8 cellular contexts compared by ENCODE assay signal in genomic region chr11:77191823-77192495, GRCh38.
DNase-seq lines count a peak whose midpoint lies in the region; ATAC-seq and TF ChIP-seq lines count a peak whose summit lies in the region.

No MANE protein-coding gene starts in this region.

- H3K4me1 Mint-ChIP-seq in activated T-helper 2 cell treated with anti-CD3 and anti-CD28 coated beads, Interferon-gamma antibody, Interleukin-2, Interleukin-4, amounts not matched to agents 10 μg/mL and 5 μg/mL and 100 μg/mL, durations not matched to agents 14 hours and 24 hours and 36 hours (ENCODE audit: low read depth): no peaks in the 10 kb centered on the region

- H3K36me3 ChIP-seq in GM23248 (ENCODE audit: low read depth): no peaks in the 10 kb centered on the region
- no peaks in the 10 kb centered on the region for H3K36me3 ChIP-seq in OCI-LY1 (ENCODE audit: insufficient read depth, low read length)
- H3K36me3 ChIP-seq in gastroesophageal sphincter: peaks cover 0 to 9% of the 10 kb centered on the region in 2 donors

- H3K27me3 ChIP-seq in GM23248 (replicated peaks; ENCODE audit: insufficient read depth): no peaks in the 10 kb centered on the region
- H3K27me3 ChIP-seq in OCI-LY1 (ENCODE audit: insufficient read depth, low read length): no peaks in the 10 kb centered on the region
- H3K27me3 ChIP-seq in gastroesophageal sphincter: peaks cover 14% of the 10 kb centered on the region

- no peaks in the 10 kb centered on the region for H3K9me2 ChIP-seq in GM23248 (ENCODE audit: insufficient read depth)
- no peaks in the 10 kb centered on the region for H3K9me2 ChIP-seq in OCI-LY1 (ENCODE audit: low read depth, low read length)

- H3F3A ChIP-seq in GM23248 (ENCODE audit: insufficient read depth) (no peaks in the 10 kb centered on the region), OCI-LY1 (ENCODE audit: insufficient read depth, low read length) (no peaks in the 10 kb centered on the region)

- H3K9ac ChIP-seq in GM23248 (no peak overlapping the region), OCI-LY1 (ENCODE audit: low read length) (no peak overlapping the region)

- H3K79me2 ChIP-seq in GM23248 (ENCODE audit: insufficient read depth): no peaks in the 10 kb centered on the region
- H3K79me2 ChIP-seq in OCI-LY1 (ENCODE audit: insufficient read depth, low read length): no peaks in the 10 kb centered on the region

- DNase-seq in AG09309 (ENCODE audit: low read depth) (no peak), GM23248 (peak; percentile 71), left ventricle myocardium superior (peak; percentile 48), SKM-1 treated with dmso at 0.1 percent for 144 hours (lab: John Stamatoyannopoulos, UW; ENCODE audit: unreplicated experiment) (no peak)
- DNase-seq in activated T-helper 2 cell treated with anti-CD3 and anti-CD28 coated beads, Interferon-gamma antibody, Interleukin-2, Interleukin-4, amounts not matched to agents 10 μg/mL and 5 μg/mL and 100 μg/mL, durations not matched to agents 14 hours and 24 hours and 36 hours (ENCODE audit: low spot score): peak; percentile 30
- peak; percentile 61 to 68 for DNase-seq in stimulated activated CD4-positive, alpha-beta T cell treated with anti-CD3 and anti-CD28 coated beads, Interleukin-2, amount 100 ng/mL, for 24 hours

- H3K4me1 ChIP-seq in GM23248 (ENCODE audit: insufficient read depth) (no peaks in the 10 kb centered on the region), OCI-LY1 (ENCODE audit: insufficient read depth, low read length, severe bottlenecking) (no peaks in the 10 kb centered on the region), gastroesophageal sphincter (no peaks in the 10 kb centered on the region)

- H3K9me3 ChIP-seq in GM23248 (ENCODE audit: low read depth) (no peaks in the 10 kb centered on the region), OCI-LY1 (ENCODE audit: low read length) (no peaks in the 10 kb centered on the region), gastroesophageal sphincter (no peaks in the 10 kb centered on the region)

- H3K4me3 Mint-ChIP-seq in activated T-helper 2 cell treated with anti-CD3 and anti-CD28 coated beads, Interferon-gamma antibody, Interleukin-2, Interleukin-4, amounts not matched to agents 10 μg/mL and 5 μg/mL and 100 μg/mL, durations not matched to agents 14 hours and 24 hours and 36 hours (ENCODE audit: low read depth): no peak overlapping the region

- intact Hi-C loops in activated T-helper 2 cell treated with anti-CD3 and anti-CD28 coated beads, Interferon-gamma antibody, Interleukin-2, Interleukin-4, amounts not matched to agents 10 μg/mL and 5 μg/mL and 100 μg/mL, durations not matched to agents 14 hours and 24 hours and 36 hours (cut with micrococcal nuclease): loop anchor here (5.0 kb wide), 1 partner anchor 355 kb away; no protein-coding TSS in a partner anchor
- intact Hi-C loops in left ventricle myocardium superior (cut with micrococcal nuclease): no loop called here

- H4K20me1 ChIP-seq in GM23248 (ENCODE audit: insufficient read depth) (no peaks in the 10 kb centered on the region), OCI-LY1 (ENCODE audit: insufficient read depth, low read length) (no peaks in the 10 kb centered on the region)

- 20% methylated on average over 26 to 27 of the region's 27 CpGs for WGBS in GM23248 (ENCODE audit: low coverage in 1 of 2, low lambda C conversion rate in 2 of 2, missing lambda C conversion rate in 2 of 2), 2 experiments
- WGBS in gastroesophageal sphincter (ENCODE audit: low coverage in 1 of 2), 2 donors: 33 to 65% methylated on average over 1 to 5 of the region's 27 CpGs

- no peak overlapping the region for H3K27ac Mint-ChIP-seq in activated T-helper 2 cell treated with anti-CD3 and anti-CD28 coated beads, Interferon-gamma antibody, Interleukin-2, Interleukin-4, amounts not matched to agents 10 μg/mL and 5 μg/mL and 100 μg/mL, durations not matched to agents 14 hours and 24 hours and 36 hours

- H3K4me3 ChIP-seq in AG09309 (ENCODE audit: control insufficient read depth, low read depth, low read length) (no peak overlapping the region), GM23248 (peak overlapping the region; percentile 31; the same call in 1 of the 2 replicates), OCI-LY1 (ENCODE audit: low read depth, low read length, poor library complexity, severe bottlenecking) (no peak overlapping the region), gastroesophageal sphincter (no peak overlapping the region)

- H3K27me3 Mint-ChIP-seq in activated T-helper 2 cell treated with anti-CD3 and anti-CD28 coated beads, Interferon-gamma antibody, Interleukin-2, Interleukin-4, amounts not matched to agents 10 μg/mL and 5 μg/mL and 100 μg/mL, durations not matched to agents 14 hours and 24 hours and 36 hours (ENCODE audit: low read depth): no peaks in the 10 kb centered on the region

- H2AFZ ChIP-seq in GM23248: peak overlapping the region; percentile 75
- H2AFZ ChIP-seq in OCI-LY1 (ENCODE audit: low read length): no peak overlapping the region

- peak overlapping the region; percentile 20 for H3K4me2 ChIP-seq in GM23248 (ENCODE audit: unreplicated experiment)
- no peak overlapping the region for H3K4me2 ChIP-seq in OCI-LY1 (ENCODE audit: low read length)

- H3K9me3 Mint-ChIP-seq in activated T-helper 2 cell treated with anti-CD3 and anti-CD28 coated beads, Interferon-gamma antibody, Interleukin-2, Interleukin-4, amounts not matched to agents 10 μg/mL and 5 μg/mL and 100 μg/mL, durations not matched to agents 14 hours and 24 hours and 36 hours: no peaks in the 10 kb centered on the region

- no peaks in the 10 kb centered on the region for H3K36me3 Mint-ChIP-seq in activated T-helper 2 cell treated with anti-CD3 and anti-CD28 coated beads, Interferon-gamma antibody, Interleukin-2, Interleukin-4, amounts not matched to agents 10 μg/mL and 5 μg/mL and 100 μg/mL, durations not matched to agents 14 hours and 24 hours and 36 hours (ENCODE audit: low read depth)

- in situ Hi-C loops in GM23248 (cut with MboI): loop anchor here (10.0 kb wide), 1 partner anchor 423 kb away; no protein-coding TSS in a partner anchor

- ATAC-seq in left ventricle myocardium superior (peak; percentile 15), gastroesophageal sphincter (no peak)

- TF ChIP-seq CTCF in AG09309 (IDR thresholded peaks at IDR 0.05; ENCODE audit: control insufficient read depth, insufficient read depth, low read depth, low read length, missing control alignments): peak; percentile 58
- peak; percentile 75 for TF ChIP-seq CTCF in OCI-LY1 (IDR thresholded peaks at IDR 0.05; ENCODE audit: low read length)
- TF ChIP-seq CTCF in gastroesophageal sphincter (IDR thresholded peaks at IDR 0.05): peak in 2 of 4 experiments; percentile 21 to 44

- no peak for TF ChIP-seq POLR2A in gastroesophageal sphincter (IDR thresholded peaks at IDR 0.05)

- H3K27ac ChIP-seq in GM23248: no peak overlapping the region
- no peak overlapping the region for H3K27ac ChIP-seq in OCI-LY1 (ENCODE audit: low read depth, low read length, poor library complexity, severe bottlenecking)
- H3K27ac ChIP-seq in gastroesophageal sphincter: no peak overlapping the region

- TF ChIP-seq EP300 in gastroesophageal sphincter (IDR thresholded peaks at IDR 0.05): no peak

Comparison
In these comparisons a context has a peak if more than half of its experiments do, and no peak if none do; other contexts are left out.
1. DNase-seq: peak in GM23248 (single experiment), activated T-helper 2 cell treated with anti-CD3 and anti-CD28 coated beads, Interferon-gamma antibody, Interleukin-2, Interleukin-4, amounts not matched to agents 10 μg/mL and 5 μg/mL and 100 μg/mL, durations not matched to agents 14 hours and 24 hours and 36 hours (single experiment), left ventricle myocardium superior (single experiment) and stimulated activated CD4-positive, alpha-beta T cell treated with anti-CD3 and anti-CD28 coated beads, Interleukin-2, amount 100 ng/mL, for 24 hours (2 of 2); none in AG09309 (single experiment) and SKM-1 treated with dmso at 0.1 percent for 144 hours (single experiment).